20 cellular contexts compared by ENCODE assay signal in the genomic region with DNA sequence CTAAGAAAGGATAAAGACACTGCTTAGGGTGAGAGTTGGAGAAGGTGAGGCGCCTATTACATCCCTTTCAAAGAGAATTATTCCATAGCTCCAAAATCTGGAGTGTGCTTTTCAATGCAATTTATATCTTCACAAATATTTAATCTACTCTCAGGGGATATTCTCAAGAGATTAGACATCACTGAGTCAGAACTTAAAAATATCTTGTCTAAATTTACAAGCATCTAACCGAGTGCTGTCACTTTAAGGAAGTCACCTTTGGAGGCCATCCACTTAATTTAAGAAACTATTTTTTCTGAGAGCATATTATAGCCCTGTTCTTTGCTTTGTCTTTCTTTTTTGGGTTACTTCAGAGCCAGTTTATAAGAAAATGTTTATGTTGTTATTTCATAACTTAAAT.
"Had no signal": no experiment of that assay in that cellular context is flagged by ENCODE, and none has a peak within 500 bp of the region (broad histone marks: within the 10 kb centered on the region; RNA-seq: fewer than 3 reads in every experiment).

No MANE protein-coding gene starts in this region.

- FAIRE-seq: colon had no signal

- ATAC-seq: esophagus mucosa, left ventricle myocardium superior, natural killer cell, WTC11 had no signal

- H3K27me3 ChIP-seq: adrenal gland, neutrophil, tibial nerve, vagina had no signal

- H3K79me2 ChIP-seq: parathyroid adenoma had no signal

- H3K4me3 ChIP-seq: adrenal gland, tibial nerve, vagina had no signal

- H3K9ac ChIP-seq: parathyroid adenoma had no signal

- H3K9me3 ChIP-seq: adrenal gland, vagina had no signal

- H3K4me1 ChIP-seq: adrenal gland, parathyroid adenoma, tibial nerve had no signal

- H3K27ac ChIP-seq: adrenal gland, neutrophil, parathyroid adenoma, tibial nerve, vagina had no signal

- H3K36me3 ChIP-seq: adrenal gland, neutrophil, tibial nerve, vagina had no signal

- DNase-seq: activated CD4-positive, alpha-beta memory T cell treated with anti-CD3 and anti-CD28 coated beads, Interleukin-2, amount 10 ng/mL, durations not matched to agents 7 days and 5 days; activated CD4-positive, alpha-beta T cell treated with anti-CD3 and anti-CD28 coated beads for 4 hours; activated naive CD4-positive, alpha-beta T cell treated with anti-CD3 and anti-CD28 coated beads, Interleukin-2, amount 50 U/mL, for 16 hours; activated T-cell treated with anti-CD3 and anti-CD28 coated beads, Interleukin-2, amount 50 U/mL, for 24 hours; adrenal gland; foreskin melanocyte; kidney glomerular epithelial cell; left ventricle myocardium superior; natural killer cell; retina; stimulated activated CD4-positive, alpha-beta T cell treated with anti-CD3 and anti-CD28 coated beads, Interleukin-4, amount 100 ng/mL, for 24 hours; stimulated activated naive CD4-positive, alpha-beta T cell; substantia nigra had no signal

- H2AFZ ChIP-seq: parathyroid adenoma had no signal
